ENCODE assay signal across 12 cellular contexts in the genomic region with DNA sequence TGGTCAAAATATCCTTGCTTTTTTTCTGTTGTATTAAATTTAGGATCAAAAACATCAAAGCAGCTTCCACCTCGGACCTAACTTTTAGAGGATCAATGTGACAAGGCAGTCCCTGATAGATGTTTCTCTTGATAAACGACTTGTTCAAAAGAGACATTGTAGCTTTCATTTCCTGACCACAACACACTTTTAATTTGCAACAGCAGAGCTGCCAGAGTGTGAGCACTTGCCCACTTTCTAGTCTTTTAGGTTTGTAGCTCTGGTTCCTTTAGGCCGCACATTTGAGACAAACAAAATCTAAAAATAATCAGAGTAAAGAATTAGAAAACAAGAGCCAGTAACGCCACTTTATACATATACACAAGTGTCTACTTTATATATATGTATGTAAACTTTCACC. TPM values are rescaled to one million over a fixed set of nuclear protein-coding genes. Genes with fewer than 3 reads are reported as not detected.
DNase-seq lines count a peak whose midpoint lies in the region; ATAC-seq and TF ChIP-seq lines count a peak whose summit lies in the region.
"Had no signal": no experiment of that assay in that cellular context is flagged by ENCODE, and none has a peak within 500 bp of the region (broad histone marks: within the 10 kb centered on the region; RNA-seq: fewer than 3 reads in every experiment).

No MANE protein-coding gene starts in this region.

- peak; percentile 60 for DNase-seq in NCI-H82 (lab: John Stamatoyannopoulos, UW)
- DNase-seq in NCI-H82 treated with DMSO at 0.1 percent for 48 hours (lab: John Stamatoyannopoulos, UW; ENCODE audit: unreplicated experiment), result no peak
- no peak for DNase-seq in type B pancreatic cell (ENCODE audit: extremely low spot score, unreplicated experiment)
- DNase-seq in NCI-H345 (lab: John Stamatoyannopoulos, UW), result no peak
- no peak for DNase-seq in NOMO-1 (lab: John Stamatoyannopoulos, UW; ENCODE audit: unreplicated experiment in 2 of 2)
- DNase-seq: activated CD4-positive, CD25-positive, alpha-beta regulatory T cell treated with anti-CD3 and anti-CD28 coated beads, Interleukin-2, amount 50 U/mL, for 72 hours; PC-3; stimulated activated CD4-positive, alpha-beta T cell treated with anti-CD3 and anti-CD28 coated beads, Interleukin-12 subunit alpha, Interleukin-12 subunit beta, amount 100 ng/mL, for 4 hours; stimulated activated naive CD8-positive, alpha-beta T cell treated with anti-CD3 and anti-CD28 coated beads, Interleukin-15, amount 100 ng/mL, for 72 hours had no signal

- H3K27me3 ChIP-seq in muscle layer of duodenum (ENCODE audit: low read depth, low read length), result no peaks in the 10 kb centered on the region

- H3K4me1 Mint-ChIP-seq in type B pancreatic cell (ENCODE audit: unreplicated experiment), result peaks cover 28% of the 10 kb centered on the region

- peaks cover 8% of the 10 kb centered on the region for H3K27me3 Mint-ChIP-seq in type B pancreatic cell

- peak overlapping the region in 1 of 2 donors; percentile 22 for H3K4me3 ChIP-seq in muscle layer of duodenum (ENCODE audit: low read depth in 1 of 2, low read length in 2 of 2)

- no peak for TF ChIP-seq CTCF in type B pancreatic cell (conservative IDR thresholded peaks at IDR 0.05)

- no peak overlapping the region for H3K27ac Mint-ChIP-seq in type B pancreatic cell
- H3K27ac Mint-ChIP-seq: stimulated activated naive CD8-positive, alpha-beta T cell treated with anti-CD3 and anti-CD28 coated beads, Interleukin-15, amount 100 ng/mL, for 72 hours had no signal

- H3K36me3 Mint-ChIP-seq in type B pancreatic cell, result no peaks in the 10 kb centered on the region

- peaks cover 0 to 9% of the 10 kb centered on the region in 2 donors for H3K4me1 ChIP-seq in muscle layer of duodenum (ENCODE audit: control insufficient read depth in 1 of 2, insufficient read depth in 2 of 2, low read length in 2 of 2)

- H3K4me3 Mint-ChIP-seq in type B pancreatic cell, result peak overlapping the region; percentile 97
- H3K4me3 Mint-ChIP-seq: stimulated activated naive CD8-positive, alpha-beta T cell treated with anti-CD3 and anti-CD28 coated beads, Interleukin-15, amount 100 ng/mL, for 72 hours had no signal

- H3K36me3 ChIP-seq in muscle layer of duodenum (ENCODE audit: control insufficient read depth in 1 of 2, insufficient read depth in 2 of 2, low read length in 2 of 2), result no peaks in the 10 kb centered on the region

- H3K27ac ChIP-seq in cingulate gyrus (ENCODE audit: low read depth, low read length) (peak overlapping the region; percentile 83), muscle layer of duodenum (ENCODE audit: low read length) (peak overlapping the region; percentile 85)

- no peak for ATAC-seq in GM18502 (IDR thresholded peaks at IDR 0.05; ENCODE audit: poor library complexity, unreplicated experiment)
- ATAC-seq: PC-3; stimulated activated naive CD8-positive, alpha-beta T cell treated with anti-CD3 and anti-CD28 coated beads, Interleukin-15, amount 100 ng/mL, for 72 hours had no signal

- no peaks in the 10 kb centered on the region for H3K9me3 ChIP-seq in muscle layer of duodenum (ENCODE audit: control insufficient read depth in 1 of 2, low read length in 2 of 2)

- H3K9me3 Mint-ChIP-seq in type B pancreatic cell, result no peaks in the 10 kb centered on the region

RNA-seq across cellular contexts. Expression of a gene that starts 3.1 kb away (rescaled TPM):
- 8.6 and 19.5 TPM in 2 replicates for total RNA-seq in type B pancreatic cell (ENCODE audit: low replicate concordance)
